In genomic region chrX:87475793-87476192, GRCh38 we compare ENCODE assay signal across 35 cellular contexts.
"Had no signal": no experiment of that assay in that cellular context is flagged by ENCODE, and none has a peak within 500 bp of the region (broad histone marks: within the 10 kb centered on the region; RNA-seq: fewer than 3 reads in every experiment).

No MANE protein-coding gene starts in this region.

- H3K27ac ChIP-seq: KMS-11 had no signal

- DNase-seq: Karpas-422, Kasumi-1, MM.1S, MV-4-11, NCI-H1048, NCI-H1092, NCI-H1092 treated with DMSO at 0.1 percent for 48 hours, NCI-H1105, NCI-H1105 treated with DMSO at 0.1 percent for 48 hours, NCI-H1417, NCI-H1417 treated with DMSO at 0.1 percent for 48 hours, NCI-H1436, NCI-H1436 treated with DMSO at 0.1 percent for 48 hours, NCI-H146, NCI-H1694, NCI-H1694 treated with DMSO at 0.1 percent for 48 hours, NCI-H187, NCI-H187 treated with DMSO at 0.1 percent for 48 hours, NCI-H1930, NCI-H2029, NCI-H2029 treated with DMSO at 0.1 percent for 48 hours, NCI-H2081, NCI-H2081 treated with DMSO at 0.1 percent for 48 hours, NCI-H2107, NCI-H2171, NCI-H2171 treated with DMSO at 0.1 percent for 48 hours, NCI-H2227 treated with DMSO at 0.1 percent for 48 hours, NCI-H226, NCI-H345, NCI-H446, NCI-H446 treated with DMSO at 0.1 percent for 48 hours, NCI-H510A, NCI-H510A treated with DMSO at 0.1 percent for 48 hours, NCI-H524 had no signal

- H3K9ac ChIP-seq: KMS-11 had no signal

- H3K4me2 ChIP-seq: KMS-11 had no signal
